8 cellular contexts compared by ENCODE assay signal in the genomic region with DNA sequence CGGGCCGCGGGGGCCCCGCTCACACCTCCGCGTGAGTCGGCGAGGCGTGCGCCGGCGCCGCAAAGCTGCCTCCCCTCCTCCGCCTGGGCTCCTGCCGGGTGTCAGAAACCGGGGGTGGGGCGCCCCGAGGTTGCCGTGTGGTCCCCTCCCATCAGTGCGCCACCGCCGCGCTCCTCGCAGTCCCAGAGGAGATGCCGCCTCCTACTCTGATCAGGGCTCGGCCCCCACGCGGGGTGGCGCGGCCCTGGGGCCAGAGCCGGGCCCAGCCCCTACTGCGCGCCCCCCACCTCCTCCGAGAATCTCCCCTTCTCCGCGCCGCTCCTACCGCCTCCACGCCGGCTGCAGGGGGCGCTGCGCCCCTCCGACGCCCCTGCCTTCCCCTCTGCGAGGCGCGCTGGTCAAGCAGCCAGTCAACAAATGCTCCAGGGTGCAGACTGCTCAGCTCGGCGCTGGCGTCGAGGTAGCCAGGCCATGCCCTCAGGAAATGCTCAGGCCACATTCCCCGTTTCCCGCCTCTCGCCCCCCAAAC. TPM values are rescaled to one million over a fixed set of nuclear protein-coding genes. Genes with fewer than 3 reads are reported as not detected.
DNase-seq lines count a peak whose midpoint lies in the region; ATAC-seq and TF ChIP-seq lines count a peak whose summit lies in the region.

No MANE protein-coding gene starts in this region.

- H3K4me1 ChIP-seq in iPS DF 6.9 (ENCODE audit: control insufficient read depth, insufficient read depth, low read length) = peaks cover 2% of the 10 kb centered on the region

- H3K36me3 Mint-ChIP-seq in activated naive CD8-positive, alpha-beta T cell = no peaks in the 10 kb centered on the region

- no peaks in the 10 kb centered on the region for H3K36me3 ChIP-seq in iPS DF 6.9 (ENCODE audit: control insufficient read depth, insufficient read depth, low read length)

- H3K9me3 ChIP-seq in iPS DF 6.9 (ENCODE audit: control insufficient read depth, insufficient read depth, low read length) = no peaks in the 10 kb centered on the region

- WGBS in iPS DF 6.9 (ENCODE audit: insufficient coverage, insufficient read length) = no CpG with 5 or more reads among the region's 54 CpGs

- H3K27ac ChIP-seq in iPS DF 6.9 (ENCODE audit: low read length) = no peak overlapping the region

- peaks cover 8% of the 10 kb centered on the region for H3K4me1 Mint-ChIP-seq in activated naive CD8-positive, alpha-beta T cell (ENCODE audit: low read depth)

- H3K27me3 Mint-ChIP-seq in activated naive CD8-positive, alpha-beta T cell = peaks cover 1% of the 10 kb centered on the region

- H3K27ac Mint-ChIP-seq in activated naive CD8-positive, alpha-beta T cell = no peak overlapping the region

- H3K27me3 ChIP-seq in iPS DF 6.9 (ENCODE audit: control insufficient read depth, insufficient read depth, low read length) = peaks cover 2% of the 10 kb centered on the region; the same call in 1 of the 2 replicates

- peak; percentile 44 for TF ChIP-seq CTCF in GM12865 (IDR thresholded peaks at IDR 0.05; ENCODE audit: insufficient read depth, low read depth, low read length, missing control alignments)

- peak overlapping the region; percentile 69 for H3K4me3 Mint-ChIP-seq in activated naive CD8-positive, alpha-beta T cell

- ATAC-seq in HG03354 (IDR thresholded peaks at IDR 0.05; ENCODE audit: poor library complexity, severe bottlenecking, unreplicated experiment) (no peak), HG02840 (IDR thresholded peaks at IDR 0.05; ENCODE audit: low FRiP score, unreplicated experiment) (no peak)

- H3K9me3 Mint-ChIP-seq in activated naive CD8-positive, alpha-beta T cell (ENCODE audit: low read depth) = no peaks in the 10 kb centered on the region

- H3K4me3 ChIP-seq in GM12865 (ENCODE audit: low read depth, low read length) = no peak overlapping the region
- H3K4me3 ChIP-seq in iPS DF 6.9 (ENCODE audit: low read length) = peak overlapping the region; percentile 29; the same call in 1 of the 2 replicates

- DNase-seq in GM12865 (ENCODE audit: low read depth) (peak; percentile 14), NCI-H2171 treated with DMSO at 0.1 percent for 48 hours (lab: John Stamatoyannopoulos, UW) (peak; percentile 61), iPS DF 6.9 (ENCODE audit: low read depth, low spot score) (peak; percentile 37), H4 (ENCODE audit: low spot score) (no peak)
- DNase-seq in stimulated activated naive CD4-positive, alpha-beta T cell (lab: John Stamatoyannopoulos, UW) = peak in 4 of 6 experiments; percentile 30 to 42 (median 36)

RNA-seq across cellular contexts. Expression of gene JAG2, which starts 0.5 kb away (rescaled TPM):
- 0.48 TPM in 1 of 2 replicates, not detected in the other for total RNA-seq in H4 (2014; rRNA removed; shearing (Covaris generic))

RNA-seq across cellular contexts. Expression of gene NUDT14, which starts 12.1 kb away (rescaled TPM):
- total RNA-seq in H4 (2014; rRNA removed; shearing (Covaris generic)) = 18.0 and 19.8 TPM in 2 replicates
